ENCODE assay signal across 14 cellular contexts in the genomic region with DNA sequence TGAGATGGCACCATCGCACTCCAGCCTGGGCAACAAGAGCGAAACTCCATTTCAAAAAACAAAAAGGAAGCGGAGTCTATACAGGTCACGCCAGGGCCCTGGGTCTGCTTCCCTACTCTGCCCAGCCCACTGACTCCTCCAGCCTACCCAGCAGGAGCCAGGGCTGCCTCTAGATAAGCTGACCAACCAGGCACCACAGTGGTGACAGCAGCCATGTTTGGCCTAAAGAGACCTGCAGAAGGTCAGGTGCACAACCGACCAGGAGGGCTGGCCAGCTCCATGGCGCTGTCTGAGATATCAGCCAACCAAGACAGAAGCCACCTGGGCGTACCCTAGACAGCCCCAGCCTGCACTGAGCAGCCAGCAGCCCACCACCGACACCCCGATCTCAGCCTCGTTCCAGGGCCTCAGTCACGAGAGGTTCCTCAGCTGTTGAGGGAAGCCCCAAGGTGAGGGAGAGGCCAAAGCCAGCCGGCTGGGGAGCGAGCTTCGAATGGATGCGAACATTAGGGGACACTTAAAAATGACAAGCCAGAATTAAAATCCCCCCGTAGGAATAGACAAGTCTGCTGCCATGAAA. TPM values are rescaled to one million over a fixed set of nuclear protein-coding genes. Genes with fewer than 3 reads are reported as not detected.
DNase-seq lines count a peak whose midpoint lies in the region; ATAC-seq and TF ChIP-seq lines count a peak whose summit lies in the region.
"Had no signal": no experiment of that assay in that cellular context is flagged by ENCODE, and none has a peak within 500 bp of the region (broad histone marks: within the 10 kb centered on the region; RNA-seq: fewer than 3 reads in every experiment).

No MANE protein-coding gene starts in this region.

- ATAC-seq in Right ventricle myocardium superior (ENCODE audit: poor library complexity) = no peak
- ATAC-seq in T-helper 17 cell = no peak

- no peak overlapping the region for H3K27ac ChIP-seq in left ventricle myocardium inferior (replicated peaks)
- H3K27ac ChIP-seq: BLaER1, SJCRH30 had no signal

- H3K36me3 Mint-ChIP-seq in chondrocyte (ENCODE audit: low read depth) (peaks cover 19% of the 10 kb centered on the region), T-helper 17 cell (ENCODE audit: low read depth) (peaks cover 2% of the 10 kb centered on the region)

- peaks cover 6% of the 10 kb centered on the region for H3K9me3 Mint-ChIP-seq in chondrocyte (ENCODE audit: low read depth)

- H3K4me3 ChIP-seq in left ventricle myocardium inferior = no peak overlapping the region
- H3K4me3 ChIP-seq: BLaER1, K562, SJCRH30 had no signal

- H3K27ac Mint-ChIP-seq in chondrocyte (ENCODE audit: unreplicated experiment) (no peak overlapping the region), T-helper 17 cell (no peak overlapping the region)

- intact Hi-C loops in Right ventricle myocardium superior (cut with DNase I) = no loop called here
- intact Hi-C loops in left ventricle myocardium inferior (cut with micrococcal nuclease) = no loop called here
- intact Hi-C loops in posterior vena cava (cut with DNase I) = no loop called here

- peaks cover 4% of the 10 kb centered on the region for H3K27me3 ChIP-seq in left ventricle myocardium inferior (ENCODE audit: low read depth)
- H3K27me3 ChIP-seq: SJCRH30 had no signal

- no peak overlapping the region for H3K4me3 Mint-ChIP-seq in chondrocyte (ENCODE audit: unreplicated experiment)
- no peak overlapping the region for H3K4me3 Mint-ChIP-seq in T-helper 17 cell

- peaks cover 7% of the 10 kb centered on the region for H3K9me3 ChIP-seq in left ventricle myocardium inferior (replicated peaks)
- H3K9me3 ChIP-seq in T-helper 17 cell (ENCODE audit: control insufficient read depth, low read length, poor library complexity, severe bottlenecking) = no peaks in the 10 kb centered on the region
- H3K9me3 ChIP-seq: BLaER1, SJCRH30 had no signal

- peak; percentile 30 for DNase-seq in Right ventricle myocardium superior
- DNase-seq in left ventricle myocardium inferior = no peak
- peak; percentile 54 for DNase-seq in chondrocyte (ENCODE audit: low spot score)
- peak; percentile 56 for DNase-seq in posterior vena cava (ENCODE audit: low spot score)
- no peak for DNase-seq in T-helper 17 cell
- DNase-seq in SKM-1 treated with dmso at 0.1 percent for 144 hours (lab: John Stamatoyannopoulos, UW; ENCODE audit: unreplicated experiment) = no peak
- no peak for DNase-seq in T-helper 9 cell
- DNase-seq: GOT3, NCI-H1105, NCI-H2081, NCI-H446 treated with DMSO at 0.1 percent for 48 hours, SJCRH30 had no signal

- TF ChIP-seq CTCF in left ventricle myocardium inferior (IDR thresholded peaks at IDR 0.05; ENCODE audit: borderline replicate concordance) = no peak
- no peak for TF ChIP-seq CTCF in chondrocyte (IDR thresholded peaks at IDR 0.05)

- H3K27me3 Mint-ChIP-seq in chondrocyte (ENCODE audit: low read depth) (no peaks in the 10 kb centered on the region), T-helper 17 cell (peaks cover 5% of the 10 kb centered on the region)

- H3K36me3 ChIP-seq in left ventricle myocardium inferior = no peaks in the 10 kb centered on the region
- H3K36me3 ChIP-seq: BLaER1, SJCRH30 had no signal

- H3K4me1 ChIP-seq in left ventricle myocardium inferior = no peaks in the 10 kb centered on the region
- H3K4me1 ChIP-seq: SJCRH30 had no signal

- H3K4me1 Mint-ChIP-seq in chondrocyte (ENCODE audit: low read depth) (no peaks in the 10 kb centered on the region), T-helper 17 cell (peaks cover 7% of the 10 kb centered on the region)

RNA-seq across cellular contexts. Expression of gene PWWP2B, which starts 24.4 kb away (rescaled TPM):
- total RNA-seq in Right ventricle myocardium superior = 23.0 TPM
- 17.2 TPM for total RNA-seq in left ventricle myocardium inferior
- total RNA-seq in chondrocyte = 9.9 to 13.9 TPM (median 13.2 TPM) in 3 replicates
- 10 to 100 TPM; 10.4 to 16.1 TPM for total RNA-seq in posterior vena cava
- total RNA-seq in T-helper 17 cell = 10 to 100 TPM; 15.7 to 16.7 TPM

RNA-seq across cellular contexts. Expression of gene LRRC27, which starts 40.6 kb away (rescaled TPM):
- total RNA-seq in Right ventricle myocardium superior (3.9 TPM), left ventricle myocardium inferior (3.8 TPM), chondrocyte (10.2 to 14.4 TPM (median 13.2 TPM) in 3 replicates), posterior vena cava (1 to 10 TPM; 4.7 to 6.5 TPM), T-helper 17 cell (1 to 10 TPM; 3.5 to 7.6 TPM)

Comparison
In these comparisons a context has a peak if more than half of its experiments do, and no peak if none do; other contexts are left out.
1. DNase-seq: peak in Right ventricle myocardium superior (single experiment), chondrocyte (single experiment) and posterior vena cava (single experiment); none in left ventricle myocardium inferior (single experiment), T-helper 17 cell (0 of 3), SKM-1 treated with dmso at 0.1 percent for 144 hours (single experiment) and T-helper 9 cell (single experiment).